In the genomic region with DNA sequence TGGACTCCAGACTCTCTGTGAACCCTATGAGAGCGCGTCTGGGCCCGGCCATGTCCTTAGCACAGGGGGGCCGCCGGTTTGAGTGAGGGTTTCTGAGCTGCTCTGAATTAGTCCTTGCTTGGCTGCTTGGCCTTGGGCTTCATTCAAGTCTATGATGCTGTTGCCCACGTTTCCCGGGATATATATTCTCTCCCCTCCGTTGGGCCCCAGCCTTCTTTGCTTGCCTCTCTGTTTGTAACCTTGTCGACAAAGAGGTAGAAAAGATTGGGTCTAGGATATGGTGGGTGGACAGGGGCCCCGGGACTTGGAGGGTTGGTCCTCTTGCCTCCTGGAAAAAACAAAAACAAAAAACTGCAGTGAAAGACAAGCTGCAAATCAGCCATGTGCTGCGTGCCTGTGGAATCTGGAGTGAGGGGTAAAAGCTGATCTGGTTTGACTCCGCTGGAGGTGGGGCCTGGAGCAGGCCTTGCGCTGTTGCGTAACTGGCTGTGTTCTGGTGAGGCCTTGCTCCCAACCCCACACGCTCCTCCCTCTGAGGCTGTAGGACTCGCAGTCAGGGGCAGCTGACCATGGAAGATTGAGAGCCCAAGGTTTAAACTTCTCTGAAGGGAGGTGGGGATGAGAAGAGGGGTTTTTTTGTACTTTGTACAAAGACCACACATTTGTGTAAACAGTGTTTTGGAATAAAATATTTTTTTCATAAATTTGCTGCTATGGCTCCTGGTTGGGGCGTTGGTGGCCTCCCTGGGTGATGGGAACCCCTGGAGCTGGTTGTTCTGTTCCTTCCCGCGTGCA, we compare ENCODE assay signal across 8 cellular contexts. TPM values are rescaled to one million over a fixed set of nuclear protein-coding genes. Genes with fewer than 3 reads are reported as not detected.
DNase-seq lines count a peak whose midpoint lies in the region; ATAC-seq, FAIRE-seq and TF ChIP-seq lines count a peak whose summit lies in the region.

No MANE protein-coding gene starts in this region.

- H3K9ac ChIP-seq in fibroblast of lung (ENCODE audit: insufficient read depth, low read length) (peak overlapping the region; percentile 27), MM.1S (ENCODE audit: low read length) (no peak overlapping the region)

- FAIRE-seq in GM19239 (lab: Jason Lieb, UNC): no peak

- peak; percentile 42 for DNase-seq in stimulated activated CD4-positive, alpha-beta T cell treated with anti-CD3 and anti-CD28 coated beads, Interleukin-1b, Interleukin-23, amount 100 ng/mL, for 48 hours
- DNase-seq in stimulated activated CD4-positive, alpha-beta T cell treated with anti-CD3 and anti-CD28 coated beads, Interleukin-4, amount 100 ng/mL, for 24 hours: no peak
- DNase-seq in T1000 (lab: John Stamatoyannopoulos, UW) (peak; percentile 37), fibroblast of lung (ENCODE audit: low read depth in 2 of 2) (peak; percentile 72 to 97), GM19239 (ENCODE audit: insufficient read length, low spot score) (no peak), MM.1S (no peak)
- DNase-seq in natural killer cell treated with Interleukin-12 subunit alpha and Interleukin-12 subunit beta and Interleukin-15 and Interleukin-18, amount 100 ng/mL, for 72 hours (ENCODE audit: low spot score): no peak

- TF ChIP-seq CTCF in fibroblast of lung (conservative IDR thresholded peaks at IDR 0.05 in 1 of 2, IDR thresholded peaks at IDR 0.05 in 1 of 2; ENCODE audit: low read depth in 1 of 2, low read length in 2 of 2) (no peak), MM.1S (IDR thresholded peaks at IDR 0.05; ENCODE audit: low read length) (no peak)

- no peaks in the 10 kb centered on the region for H3K36me3 Mint-ChIP-seq in natural killer cell treated with Interleukin-12 subunit alpha and Interleukin-12 subunit beta and Interleukin-15 and Interleukin-18, amount 100 ng/mL, for 72 hours

- H3K79me2 ChIP-seq in fibroblast of lung (ENCODE audit: control insufficient read depth, insufficient read depth, low read length) (no peaks in the 10 kb centered on the region), MM.1S (ENCODE audit: low read length) (no peaks in the 10 kb centered on the region)

- H3K27ac Mint-ChIP-seq in natural killer cell treated with Interleukin-12 subunit alpha and Interleukin-12 subunit beta and Interleukin-15 and Interleukin-18, amount 100 ng/mL, for 72 hours: peak overlapping the region; percentile 67 to 85

- no peak overlapping the region for H2AFZ ChIP-seq in fibroblast of lung (ENCODE audit: low read length)
- no peak overlapping the region for H2AFZ ChIP-seq in MM.1S (ENCODE audit: low read length)

- H3K9me2 ChIP-seq in MM.1S (replicated peaks; ENCODE audit: insufficient read depth, low read length): no peaks in the 10 kb centered on the region

- H3K4me1 Mint-ChIP-seq in natural killer cell treated with Interleukin-12 subunit alpha and Interleukin-12 subunit beta and Interleukin-15 and Interleukin-18, amount 100 ng/mL, for 72 hours (ENCODE audit: low read depth in 2 of 2): peaks cover 17 to 46% of the 10 kb centered on the region in 2 donors

- H3K4me3 ChIP-seq in fibroblast of lung (replicated peaks in 1 of 4; ENCODE audit: control extremely low read depth in 1 of 4, insufficient read depth in 1 of 4, low read depth in 3 of 4, low read length in 4 of 4) (no peak overlapping the region), MM.1S (ENCODE audit: low read length) (no peak overlapping the region)

- H3F3A ChIP-seq in MM.1S (ENCODE audit: insufficient read depth, low read length): no peaks in the 10 kb centered on the region

- no peaks in the 10 kb centered on the region for H3K9me3 Mint-ChIP-seq in natural killer cell treated with Interleukin-12 subunit alpha and Interleukin-12 subunit beta and Interleukin-15 and Interleukin-18, amount 100 ng/mL, for 72 hours

- peak overlapping the region; percentile 63 for H3K4me2 ChIP-seq in fibroblast of lung (ENCODE audit: extremely low read depth, insufficient read depth, low read length)
- H3K4me2 ChIP-seq in MM.1S (ENCODE audit: low read depth, low read length): no peak overlapping the region

- ATAC-seq in natural killer cell treated with Interleukin-12 subunit alpha and Interleukin-12 subunit beta and Interleukin-15 and Interleukin-18, amount 100 ng/mL, for 72 hours: no peak
- ATAC-seq in HG02884 (IDR thresholded peaks at IDR 0.05; ENCODE audit: unreplicated experiment): no peak

- H3K9me3 ChIP-seq in fibroblast of lung (ENCODE audit: control insufficient read depth, insufficient read depth, low read depth, low read length) (no peaks in the 10 kb centered on the region), MM.1S (replicated peaks; ENCODE audit: insufficient read depth, low read length) (no peaks in the 10 kb centered on the region)

- H4K20me1 ChIP-seq in fibroblast of lung (ENCODE audit: control insufficient read depth, extremely low read depth, insufficient read depth, low read length) (no peaks in the 10 kb centered on the region), MM.1S (ENCODE audit: insufficient read depth, low read length) (no peaks in the 10 kb centered on the region)

- H3K27me3 Mint-ChIP-seq in natural killer cell treated with Interleukin-12 subunit alpha and Interleukin-12 subunit beta and Interleukin-15 and Interleukin-18, amount 100 ng/mL, for 72 hours: no peaks in the 10 kb centered on the region

- no peaks in the 10 kb centered on the region for H3K27me3 ChIP-seq in fibroblast of lung (ENCODE audit: control insufficient read depth, insufficient read depth, low read length)
- H3K27me3 ChIP-seq in MM.1S (replicated peaks; ENCODE audit: insufficient read depth, low read length): no peaks in the 10 kb centered on the region

- peak overlapping the region; percentile 17 for H3K4me3 Mint-ChIP-seq in natural killer cell treated with Interleukin-12 subunit alpha and Interleukin-12 subunit beta and Interleukin-15 and Interleukin-18, amount 100 ng/mL, for 72 hours

- peaks cover 4% of the 10 kb centered on the region for H3K36me3 ChIP-seq in fibroblast of lung (ENCODE audit: control insufficient read depth, insufficient read depth, low read length)
- no peaks in the 10 kb centered on the region for H3K36me3 ChIP-seq in MM.1S (replicated peaks; ENCODE audit: insufficient read depth, low read length)

- H3K4me1 ChIP-seq in fibroblast of lung (ENCODE audit: control insufficient read depth, extremely low read depth, insufficient read depth, low read length) (peaks cover 11% of the 10 kb centered on the region), MM.1S (ENCODE audit: low read length) (peaks cover 8% of the 10 kb centered on the region; the same call in 1 of the 2 replicates)

- H3K27ac ChIP-seq in fibroblast of lung (ENCODE audit: insufficient read depth, low read length): peak overlapping the region; percentile 48
- H3K27ac ChIP-seq in MM.1S (ENCODE audit: low read length): no peak overlapping the region

RNA-seq across cellular contexts. Expression of gene STAT5A, which starts 23.1 kb away (rescaled TPM):
- total RNA-seq in fibroblast of lung: 26.2 and 28.4 TPM in 2 replicates
- polyA plus RNA-seq in fibroblast of lung: 5.5 and 6.9 TPM in 2 replicates
- polyA plus RNA-seq in fibroblast of lung (2012): 5.1 and 7.7 TPM in 2 replicates
- 16.8 and 37.8 TPM in 2 replicates for polyA minus RNA-seq in fibroblast of lung (ENCODE audit: low replicate concordance)
- total RNA-seq in natural killer cell treated with Interleukin-12 subunit alpha and Interleukin-12 subunit beta and Interleukin-15 and Interleukin-18, amount 100 ng/mL, for 72 hours: 100 to 1,000 TPM; 187 to 392 TPM

RNA-seq across cellular contexts. Expression of gene STAT5B, which starts 35.2 kb away (rescaled TPM):
- total RNA-seq in fibroblast of lung: 24.4 and 25.9 TPM in 2 replicates
- polyA plus RNA-seq in fibroblast of lung: 18.0 and 29.6 TPM in 2 replicates
- 13.9 and 21.0 TPM in 2 replicates for polyA plus RNA-seq in fibroblast of lung (2012)
- 21.1 and 29.1 TPM in 2 replicates for polyA minus RNA-seq in fibroblast of lung (ENCODE audit: low replicate concordance)
- total RNA-seq in natural killer cell treated with Interleukin-12 subunit alpha and Interleukin-12 subunit beta and Interleukin-15 and Interleukin-18, amount 100 ng/mL, for 72 hours: 100 to 1,000 TPM; 131 to 209 TPM

Comparison
In these comparisons a context has a peak if more than half of its experiments do, and no peak if none do; other contexts are left out.
1. DNase-seq: peak in stimulated activated CD4-positive, alpha-beta T cell treated with anti-CD3 and anti-CD28 coated beads, Interleukin-1b, Interleukin-23, amount 100 ng/mL, for 48 hours (single experiment), T1000 (single experiment) and fibroblast of lung (2 of 2); none in stimulated activated CD4-positive, alpha-beta T cell treated with anti-CD3 and anti-CD28 coated beads, Interleukin-4, amount 100 ng/mL, for 24 hours (single experiment), natural killer cell treated with Interleukin-12 subunit alpha and Interleukin-12 subunit beta and Interleukin-15 and Interleukin-18, amount 100 ng/mL, for 72 hours (single experiment), GM19239 (single experiment) and MM.1S (single experiment).